8 cellular contexts compared by ENCODE assay signal in the genomic region with DNA sequence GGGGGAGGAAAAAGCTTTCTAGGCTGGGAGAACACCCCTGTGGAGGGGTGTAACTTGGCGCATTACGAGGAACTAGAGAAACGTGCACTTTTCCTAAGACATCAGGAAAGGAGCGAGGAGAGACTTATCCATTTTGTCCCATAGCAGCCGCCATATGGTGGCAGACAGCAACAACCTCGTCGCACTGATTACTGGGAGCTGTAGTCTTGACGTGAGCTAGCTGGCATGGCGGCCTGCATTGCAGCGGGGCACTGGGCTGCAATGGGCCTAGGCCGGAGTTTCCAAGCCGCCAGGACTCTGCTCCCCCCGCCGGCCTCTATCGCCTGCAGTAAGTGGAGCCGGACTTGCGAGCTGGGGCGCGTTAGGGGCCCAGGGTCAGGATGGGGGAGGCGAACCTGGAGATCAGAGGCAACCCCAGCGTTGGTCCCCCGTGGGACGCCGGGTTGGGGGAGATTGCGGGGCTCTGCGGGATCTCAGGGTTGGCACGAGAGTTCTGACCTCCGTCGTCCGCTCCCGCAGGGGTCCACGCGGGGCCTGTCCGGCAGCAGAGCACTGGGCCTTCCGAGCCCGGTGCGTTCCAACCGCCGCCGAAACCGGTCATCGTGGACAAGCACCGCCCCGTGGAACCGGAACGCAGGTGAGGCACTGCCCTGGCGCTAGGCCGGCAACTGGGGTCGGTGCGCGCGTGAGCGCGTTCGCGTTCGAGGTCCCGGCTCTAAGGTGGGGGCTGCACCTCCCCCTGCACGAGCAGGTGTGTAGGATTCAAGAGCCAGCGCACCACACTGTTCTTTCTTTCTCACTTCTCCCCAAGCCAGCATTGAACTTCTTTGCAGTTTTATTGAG. TPM values are rescaled to one million over a fixed set of nuclear protein-coding genes. Genes with fewer than 3 reads are reported as not detected.
DNase-seq lines count a peak whose midpoint lies in the region; ATAC-seq and TF ChIP-seq lines count a peak whose summit lies in the region.

A gene (plus strand): TSS at position 201 of the 843 bp plus-strand sequence. CDS start 25 bp downstream, at position 226.

- H3K4me3 ChIP-seq in GM12875 (ENCODE audit: low read depth, low read length) (peak within 1 kb of the TSS; percentile 81), cardiac muscle cell (peak within 1 kb of the TSS; percentile 84), parathyroid adenoma (ENCODE audit: low read depth, low read length) (peak within 1 kb of the TSS; percentile 81), tibial artery (peak within 1 kb of the TSS; percentile 79 to 96)

- peak; percentile 96 for ATAC-seq in HG02759 (IDR thresholded peaks at IDR 0.05; ENCODE audit: unreplicated experiment)

- intact Hi-C loops in tibial artery (cut with DNase I; ENCODE audit: low total_unique reads): loop anchor here (10.0 kb wide), 1 partner anchor 68 kb away; a partner anchor contains a TSS

- H3K27me3 ChIP-seq in cardiac muscle cell (no peaks in the 10 kb centered on the region), parathyroid adenoma (ENCODE audit: control insufficient read depth, insufficient read depth, low read length) (no peaks in the 10 kb centered on the region), tibial artery (no peaks in the 10 kb centered on the region)

- H3K4me1 ChIP-seq in cardiac muscle cell (ENCODE audit: low read depth) (peaks cover 3% of the 10 kb centered on the region), parathyroid adenoma (no peaks in the 10 kb centered on the region), tibial artery (peaks cover 0 to 22% (median 5%) of the 10 kb centered on the region in 4 donors)

- DNase-seq in NCI-H128 (lab: John Stamatoyannopoulos, UW; ENCODE audit: unreplicated experiment) (peak; percentile 37), SW480 (ENCODE audit: low spot score) (peak; percentile 95), cardiac muscle cell (ENCODE audit: low read depth in 1 of 2, low spot score in 1 of 2) (peak; percentile 90 to 96), tibial artery (peak; percentile 88)
- peak; percentile 59 for DNase-seq in activated naive CD8-positive, alpha-beta T cell treated with anti-CD3 and anti-CD28 coated beads, Interleukin-2, amount 50 U/mL, for 16 hours (ENCODE audit: low read depth, low spot score)

- TF ChIP-seq CTCF in GM12875 (IDR thresholded peaks at IDR 0.05; ENCODE audit: borderline replicate concordance, insufficient read depth, low read depth, low read length) (no peak), cardiac muscle cell (IDR thresholded peaks at IDR 0.05; ENCODE audit: low read depth, low read length) (no peak), parathyroid adenoma (IDR thresholded peaks at IDR 0.05) (no peak), tibial artery (IDR thresholded peaks at IDR 0.05) (no peak)

- H3K4me2 ChIP-seq in parathyroid adenoma (ENCODE audit: low read length): peak within 1 kb of the TSS; percentile 71

- H3K9me3 ChIP-seq in cardiac muscle cell (ENCODE audit: low read depth) (no peaks in the 10 kb centered on the region), parathyroid adenoma (ENCODE audit: control insufficient read depth, low read length) (no peaks in the 10 kb centered on the region), tibial artery (no peaks in the 10 kb centered on the region)

- peak within 1 kb of the TSS; percentile 82 for H3K9ac ChIP-seq in parathyroid adenoma

- H3K79me2 ChIP-seq in parathyroid adenoma: peaks cover 15% of the 10 kb centered on the region

- H3K36me3 ChIP-seq in cardiac muscle cell (peaks cover 9% of the 10 kb centered on the region), parathyroid adenoma (ENCODE audit: control insufficient read depth, insufficient read depth, low read length) (no peaks in the 10 kb centered on the region), tibial artery (peaks cover 0 to 17% (median 14%) of the 10 kb centered on the region in 3 donors)

- peak within 1 kb of the TSS; percentile 86 for H3K27ac ChIP-seq in cardiac muscle cell
- H3K27ac ChIP-seq in parathyroid adenoma: peak within 1 kb of the TSS; percentile 56
- H3K27ac ChIP-seq in tibial artery: peak within 1 kb of the TSS; percentile 66 to 81

- peak within 1 kb of the TSS; percentile 81 for H2AFZ ChIP-seq in parathyroid adenoma

RNA-seq across cellular contexts. Expression of the gene that starts here (rescaled TPM):
- 54.6 TPM in 2 replicates for total RNA-seq in cardiac muscle cell
- 59.7 and 60.8 TPM in 2 replicates for polyA plus RNA-seq in cardiac muscle cell

Comparison
In these comparisons a context has a peak if more than half of its experiments do, and no peak if none do; other contexts are left out.
1. Peak in every context shown above with its lines: DNase-seq, ATAC-seq, H3K4me3 ChIP-seq and H3K27ac ChIP-seq.
2. DNase-seq: peak in every context shown above with its lines; median percentile 95 in SW480; 93 in cardiac muscle cell; 88 in tibial artery; 59 in activated naive CD8-positive, alpha-beta T cell treated with anti-CD3 and anti-CD28 coated beads, Interleukin-2, amount 50 U/mL, for 16 hours; 37 in NCI-H128.